In genomic region chr3:32553459-32553858, GRCh38 we compare ENCODE assay signal across 19 cellular contexts. TPM values are rescaled to one million over a fixed set of nuclear protein-coding genes. Genes with fewer than 3 reads are reported as not detected.
DNase-seq lines count a peak whose midpoint lies in the region; ATAC-seq and TF ChIP-seq lines count a peak whose summit lies in the region.
"Had no signal": no experiment of that assay in that cellular context is flagged by ENCODE, and none has a peak within 500 bp of the region (broad histone marks: within the 10 kb centered on the region; RNA-seq: fewer than 3 reads in every experiment).

No MANE protein-coding gene starts in this region.

- DNase-seq in GM12865 (ENCODE audit: low read depth), result peak; percentile 29
- no peak for DNase-seq in memory B cell (ENCODE audit: low spot score in 2 of 2)
- no peak for DNase-seq in naive thymus-derived CD8-positive, alpha-beta T cell
- no peak for DNase-seq in ACHN
- DNase-seq in right atrium auricular region (ENCODE audit: low spot score), result no peak
- DNase-seq: CD8-positive, alpha-beta memory T cell; DMS53; EL; KBM-7; NCI-H1105 treated with DMSO at 0.1 percent for 48 hours; NCI-H1694 treated with DMSO at 0.1 percent for 48 hours; NCI-H345; NCI-H524 treated with DMSO at 0.1 percent for 48 hours; Peyer's patch; T-helper 17 cell had no signal

- TF ChIP-seq CTCF in GM12865 (IDR thresholded peaks at IDR 0.05; ENCODE audit: insufficient read depth, low read depth, low read length, missing control alignments) (no peak), right atrium auricular region (IDR thresholded peaks at IDR 0.05) (no peak)

- H3K9me3 ChIP-seq in right atrium auricular region, result no peaks in the 10 kb centered on the region
- H3K9me3 ChIP-seq: A549; BLaER1 treated with 17β-estradiol and CSF1 and Interleukin-3, amounts not matched to agents 10 nM and 100 nM; Peyer's patch had no signal

- H3K9me3 Mint-ChIP-seq in memory B cell, result no peaks in the 10 kb centered on the region
- no peaks in the 10 kb centered on the region for H3K9me3 Mint-ChIP-seq in naive thymus-derived CD8-positive, alpha-beta T cell
- H3K9me3 Mint-ChIP-seq: CD8-positive, alpha-beta memory T cell had no signal

- H3K4me3 ChIP-seq in GM12865 (ENCODE audit: low read depth, low read length), result no peak overlapping the region
- H3K4me3 ChIP-seq in right atrium auricular region, result no peak overlapping the region
- H3K4me3 ChIP-seq: A549; BLaER1 treated with 17β-estradiol and CSF1 and Interleukin-3, amounts not matched to agents 10 nM and 100 nM; Peyer's patch had no signal

- peaks cover 5% of the 10 kb centered on the region for H3K36me3 Mint-ChIP-seq in memory B cell
- H3K36me3 Mint-ChIP-seq in naive thymus-derived CD8-positive, alpha-beta T cell, result peaks cover 0 to 3% (median 0%) of the 10 kb centered on the region in 3 donors
- H3K36me3 Mint-ChIP-seq: CD8-positive, alpha-beta memory T cell had no signal

- in situ Hi-C loops in ACHN (cut with HindIII; ENCODE audit: low pct_ligation_motif_present, low pct_unique_long_range_greater_than_20kb, low sequenced_read_pairs), result no loop called here

- H3K4me1 ChIP-seq in right atrium auricular region, result no peaks in the 10 kb centered on the region
- H3K4me1 ChIP-seq: Peyer's patch had no signal

- no peaks in the 10 kb centered on the region for H3K27me3 Mint-ChIP-seq in memory B cell
- H3K27me3 Mint-ChIP-seq in naive thymus-derived CD8-positive, alpha-beta T cell, result no peaks in the 10 kb centered on the region
- H3K27me3 Mint-ChIP-seq: CD8-positive, alpha-beta memory T cell; T-helper 17 cell had no signal

- POLR2A ChIA-PET in naive thymus-derived CD8-positive, alpha-beta T cell (lab: Charles Lee), result no interaction called here

- no peak overlapping the region for H3K4me3 Mint-ChIP-seq in memory B cell
- no peak overlapping the region for H3K4me3 Mint-ChIP-seq in naive thymus-derived CD8-positive, alpha-beta T cell
- H3K4me3 Mint-ChIP-seq: CD8-positive, alpha-beta memory T cell; T-helper 17 cell had no signal

- no peak overlapping the region for H3K27ac Mint-ChIP-seq in memory B cell
- peak overlapping the region in 1 of 10 donors; percentile 40 for H3K27ac Mint-ChIP-seq in naive thymus-derived CD8-positive, alpha-beta T cell
- H3K27ac Mint-ChIP-seq: T-helper 17 cell had no signal

- H3K27ac ChIP-seq in right atrium auricular region, result no peak overlapping the region
- H3K27ac ChIP-seq: A549, Peyer's patch had no signal

- ATAC-seq in GM19395 (IDR thresholded peaks at IDR 0.05; ENCODE audit: unreplicated experiment), result peak; percentile 50
- peak; percentile 50 for ATAC-seq in HG03135 (IDR thresholded peaks at IDR 0.05; ENCODE audit: unreplicated experiment)
- peak; percentile 31 for ATAC-seq in memory B cell (ENCODE audit: low read depth)
- no peak for ATAC-seq in naive thymus-derived CD8-positive, alpha-beta T cell
- ATAC-seq: A549, T-helper 17 cell had no signal

- no peaks in the 10 kb centered on the region for H3K36me3 ChIP-seq in right atrium auricular region
- H3K36me3 ChIP-seq: Peyer's patch had no signal

- H3K4me1 Mint-ChIP-seq in memory B cell, result peaks cover 27% of the 10 kb centered on the region
- H3K4me1 Mint-ChIP-seq in naive thymus-derived CD8-positive, alpha-beta T cell, result peaks cover 31 to 61% (median 46%) of the 10 kb centered on the region in 4 donors

- H3K27me3 ChIP-seq in right atrium auricular region, result no peaks in the 10 kb centered on the region
- H3K27me3 ChIP-seq: BLaER1 treated with 17β-estradiol and CSF1 and Interleukin-3, amounts not matched to agents 10 nM and 100 nM; Peyer's patch had no signal

RNA-seq across cellular contexts. Expression of gene DYNC1LI1, which starts 17.2 kb away (rescaled TPM):
- 10 to 100 TPM; 32.4 to 34.0 TPM for total RNA-seq in naive thymus-derived CD8-positive, alpha-beta T cell
- 10 to 100 TPM; 14.7 to 22.7 (median 19.3) TPM for polyA plus RNA-seq in naive thymus-derived CD8-positive, alpha-beta T cell
- total RNA-seq in right atrium auricular region, result 10 to 100 TPM; 36.6 to 39.7 TPM

RNA-seq across cellular contexts. Expression of gene CMTM6, which starts 50.8 kb away (rescaled TPM):
- total RNA-seq in naive thymus-derived CD8-positive, alpha-beta T cell, result 10 to 100 TPM; 26.2 to 29.7 TPM
- 10 to 100 TPM; 36.2 to 61.4 (median 40.0) TPM for polyA plus RNA-seq in naive thymus-derived CD8-positive, alpha-beta T cell
- total RNA-seq in right atrium auricular region, result 10 to 100 TPM; 16.6 to 25.9 TPM

Comparison
In these comparisons a context has a peak if more than half of its experiments do, and no peak if none do; other contexts are left out.
1. ATAC-seq: peak in GM19395 (single experiment), HG03135 (single experiment) and memory B cell (single experiment); none in naive thymus-derived CD8-positive, alpha-beta T cell (0 of 2).